ENCODE assay signal across 17 cellular contexts in the genomic region with DNA sequence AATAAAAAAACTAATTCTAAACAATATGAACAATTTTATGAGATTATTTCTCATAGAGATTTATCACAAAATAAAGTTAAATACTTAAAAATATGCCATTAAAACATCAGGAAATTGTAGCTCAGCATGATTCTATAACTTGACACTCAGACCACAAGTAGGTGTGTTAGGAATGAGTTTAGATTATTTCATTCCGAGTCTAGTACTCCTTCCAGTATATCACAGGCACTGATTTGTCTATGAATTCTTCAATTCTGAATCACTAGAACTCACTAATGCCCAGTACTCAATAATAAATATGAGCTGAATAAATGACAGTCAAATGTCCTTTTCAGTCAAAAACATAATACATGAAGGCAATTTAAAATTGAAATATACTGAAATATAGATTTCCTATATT. TPM values are rescaled to one million over a fixed set of nuclear protein-coding genes. Genes with fewer than 3 reads are reported as not detected.
DNase-seq lines count a peak whose midpoint lies in the region; ATAC-seq, FAIRE-seq and TF ChIP-seq lines count a peak whose summit lies in the region.
"Had no signal": no experiment of that assay in that cellular context is flagged by ENCODE, and none has a peak within 500 bp of the region (broad histone marks: within the 10 kb centered on the region; RNA-seq: fewer than 3 reads in every experiment).

No MANE protein-coding gene starts in this region.

- H3K27ac ChIP-seq in foreskin keratinocyte = no peak overlapping the region
- H3K27ac ChIP-seq: BLaER1, C4-2B had no signal

- TF ChIP-seq CTCF in bronchial epithelial cell (IDR thresholded peaks at IDR 0.05; ENCODE audit: insufficient read depth, low read length, severe bottlenecking) = no peak
- no peak for TF ChIP-seq CTCF in foreskin keratinocyte (conservative IDR thresholded peaks at IDR 0.05)

- ATAC-seq in foreskin keratinocyte (peak; percentile 23), HG02981 (IDR thresholded peaks at IDR 0.05; ENCODE audit: unreplicated experiment) (no peak)
- ATAC-seq: CD8-positive, alpha-beta T cell; GM12878; GM23338; HCT116 had no signal

- no peak for FAIRE-seq in bronchial epithelial cell (lab: Jason Lieb, UNC)
- FAIRE-seq: D721Med, GM12878 had no signal

- no peaks in the 10 kb centered on the region for H3K27me3 ChIP-seq in bronchial epithelial cell (ENCODE audit: control insufficient read depth, insufficient read depth, low read length)
- no peaks in the 10 kb centered on the region for H3K27me3 ChIP-seq in foreskin keratinocyte
- H3K27me3 ChIP-seq: BLaER1 had no signal

- peaks cover 4% of the 10 kb centered on the region for H3K4me1 ChIP-seq in foreskin keratinocyte
- H3K4me1 ChIP-seq: BLaER1 had no signal

- peaks cover 5% of the 10 kb centered on the region for H3K36me3 ChIP-seq in bronchial epithelial cell (ENCODE audit: control insufficient read depth, insufficient read depth, low read length)

- no peak overlapping the region for H3K4me3 ChIP-seq in bronchial epithelial cell (ENCODE audit: low read depth, low read length)
- H3K4me3 ChIP-seq: BLaER1, GM12878, GM23338 had no signal

- DNase-seq in GM03348 (ENCODE audit: low spot score) (peak; percentile 4), bronchial epithelial cell (ENCODE audit: low read depth) (peak; percentile 47), foreskin keratinocyte (peak; percentile 17 to 46), EL (no peak), NCI-H2171 treated with DMSO at 0.1 percent for 48 hours (lab: John Stamatoyannopoulos, UW) (no peak)
- DNase-seq: CD4-positive, CD25-positive, alpha-beta regulatory T cell; CD8-positive, alpha-beta T cell; DMS 273 treated with DMSO at 0.1 percent for 48 hours; DMS79; H9 had no signal

RNA-seq across cellular contexts. Expression of a gene that starts 22.2 kb away (rescaled TPM):
- total RNA-seq in bronchial epithelial cell = 18.4 and 29.1 TPM in 2 replicates
- total RNA-seq in foreskin keratinocyte = 29.2 and 30.2 TPM in 2 replicates
- 5.8 and 6.6 TPM in 2 replicates for polyA plus RNA-seq in foreskin keratinocyte

Comparison
In these comparisons a context has a peak if more than half of its experiments do, and no peak if none do; other contexts are left out.
1. DNase-seq: peak in GM03348 (single experiment), bronchial epithelial cell (single experiment) and foreskin keratinocyte (2 of 2); none in EL (single experiment) and NCI-H2171 treated with DMSO at 0.1 percent for 48 hours (single experiment).